ENCODE assay signal across 17 cellular contexts in the genomic region with DNA sequence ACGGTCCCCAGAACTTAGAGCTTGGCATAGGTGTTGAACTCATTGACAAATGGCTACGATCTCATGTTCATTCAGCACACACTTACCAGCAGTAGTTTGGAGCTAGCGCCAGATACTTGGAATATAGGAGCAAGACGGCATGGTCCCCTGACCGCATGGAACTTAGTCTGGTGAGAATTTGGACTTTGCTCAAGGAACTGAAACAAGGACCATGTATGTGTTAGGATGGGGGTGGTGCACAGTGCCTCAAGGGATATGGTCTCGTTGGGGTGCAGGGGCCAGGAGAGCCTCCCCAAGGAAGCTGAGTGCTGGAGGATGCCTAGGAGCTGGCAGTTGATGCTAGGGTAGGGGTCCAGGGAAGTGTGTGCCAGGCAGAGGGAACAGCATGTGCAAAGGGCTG.
DNase-seq lines count a peak whose midpoint lies in the region; ATAC-seq and TF ChIP-seq lines count a peak whose summit lies in the region.
"Had no signal": no experiment of that assay in that cellular context is flagged by ENCODE, and none has a peak within 500 bp of the region (broad histone marks: within the 10 kb centered on the region; RNA-seq: fewer than 3 reads in every experiment).

No MANE protein-coding gene starts in this region.

- intact Hi-C loops in CD4-positive, alpha-beta T cell (cut with DNase I, micrococcal nuclease), result no loop called here
- intact Hi-C loops in CD4-positive, alpha-beta memory T cell (cut with micrococcal nuclease), result no loop called here
- intact Hi-C loops in naive thymus-derived CD4-positive, alpha-beta T cell (cut with micrococcal nuclease), result loop anchor here in 1 of 2 donors (1.0 kb wide), 1 partner anchor 9 kb away; no protein-coding TSS in a partner anchor
- intact Hi-C loops in sigmoid colon (cut with DNase I), result no loop called here

- no peak for DNase-seq in CD4-positive, alpha-beta T cell
- DNase-seq in CD4-positive, alpha-beta memory T cell, result no peak
- no peak for DNase-seq in activated naive CD8-positive, alpha-beta T cell treated with anti-CD3 and anti-CD28 coated beads for 36 hours
- DNase-seq in naive thymus-derived CD4-positive, alpha-beta T cell, result no peak
- DNase-seq in sigmoid colon, result no peak
- no peak for DNase-seq in RKO (ENCODE audit: low spot score)
- DNase-seq: amniotic stem cell, caudate nucleus, erythroblast, foreskin fibroblast, left ventricle myocardium superior, NCI-H1048, NCI-H1930, NCI-H82 had no signal

- H3K27me3 ChIP-seq in CD4-positive, alpha-beta T cell (ENCODE audit: control insufficient read depth, insufficient read depth, low read length), result no peaks in the 10 kb centered on the region
- H3K27me3 ChIP-seq in CD4-positive, alpha-beta memory T cell (ENCODE audit: insufficient read depth, low read length), result no peaks in the 10 kb centered on the region
- no peaks in the 10 kb centered on the region for H3K27me3 ChIP-seq in naive thymus-derived CD4-positive, alpha-beta T cell (ENCODE audit: control insufficient read depth in 2 of 2, insufficient read depth in 2 of 2, low read length in 2 of 2)
- H3K27me3 ChIP-seq in sigmoid colon, result no peaks in the 10 kb centered on the region
- H3K27me3 ChIP-seq: suprapubic skin had no signal

- peaks cover 77% of the 10 kb centered on the region for H3K4me1 ChIP-seq in CD4-positive, alpha-beta memory T cell (ENCODE audit: insufficient read depth, low read length)
- peaks cover 53 to 71% of the 10 kb centered on the region in 2 donors for H3K4me1 ChIP-seq in naive thymus-derived CD4-positive, alpha-beta T cell (ENCODE audit: control insufficient read depth in 2 of 2, insufficient read depth in 2 of 2, low read length in 2 of 2)
- peaks cover 0 to 27% (median 7%) of the 10 kb centered on the region in 4 donors for H3K4me1 ChIP-seq in sigmoid colon

- 84 to 90% methylated on average over 6 of the region's 6 CpGs for WGBS in sigmoid colon, 2 donors

- peak overlapping the region; percentile 73 for H3K4me3 Mint-ChIP-seq in CD4-positive, alpha-beta T cell
- peak overlapping the region in 6 of 8 donors; percentile 29 to 95 (median 68) for H3K4me3 Mint-ChIP-seq in CD4-positive, alpha-beta memory T cell
- H3K4me3 Mint-ChIP-seq in activated naive CD8-positive, alpha-beta T cell treated with anti-CD3 and anti-CD28 coated beads for 36 hours, result peak overlapping the region; percentile 81
- H3K4me3 Mint-ChIP-seq in naive thymus-derived CD4-positive, alpha-beta T cell, result peak overlapping the region in 5 of 10 donors; percentile 8 to 89 (median 38)

- no peak for TF ChIP-seq POLR2A in sigmoid colon (IDR thresholded peaks at IDR 0.05)

- H3K27ac ChIP-seq in CD4-positive, alpha-beta T cell (ENCODE audit: low read depth, low read length), result no peak overlapping the region
- H3K27ac ChIP-seq in CD4-positive, alpha-beta memory T cell (ENCODE audit: low read depth, low read length), result no peak overlapping the region
- H3K27ac ChIP-seq in naive thymus-derived CD4-positive, alpha-beta T cell (ENCODE audit: low read depth, low read length), result no peak overlapping the region
- peak overlapping the region in 1 of 4 donors; percentile 74 for H3K27ac ChIP-seq in sigmoid colon
- H3K27ac ChIP-seq: suprapubic skin had no signal

- TF ChIP-seq EP300 in sigmoid colon (IDR thresholded peaks at IDR 0.05), result no peak

- H3K9me3 Mint-ChIP-seq in CD4-positive, alpha-beta T cell, result no peaks in the 10 kb centered on the region
- H3K9me3 Mint-ChIP-seq in CD4-positive, alpha-beta memory T cell, result no peaks in the 10 kb centered on the region
- no peaks in the 10 kb centered on the region for H3K9me3 Mint-ChIP-seq in activated naive CD8-positive, alpha-beta T cell treated with anti-CD3 and anti-CD28 coated beads for 36 hours
- no peaks in the 10 kb centered on the region for H3K9me3 Mint-ChIP-seq in naive thymus-derived CD4-positive, alpha-beta T cell

- POLR2A ChIA-PET in CD4-positive, alpha-beta T cell (lab: Charles Lee), result interaction anchor here (1.9 to 2.3 kb wide), 2 partner anchors 9 to 10 kb away, joined by 6 to 13 read pairs; no protein-coding TSS in a partner anchor
- POLR2A ChIA-PET in CD4-positive, alpha-beta memory T cell (lab: Charles Lee; ENCODE audit: partially characterized antibody), result interaction anchor here (1.0 to 3.3 kb wide), 3 partner anchors 10 to 39 kb away, joined by 4 to 22 read pairs (median 16); no protein-coding TSS in a partner anchor
- POLR2A ChIA-PET in naive thymus-derived CD4-positive, alpha-beta T cell (lab: Charles Lee), result interaction anchor here (1.2 to 5.0 kb wide), 3 partner anchors 7 to 15 kb away, joined by 4 to 61 read pairs (median 16); no protein-coding TSS in a partner anchor

- H3K4me1 Mint-ChIP-seq in CD4-positive, alpha-beta T cell (ENCODE audit: low read depth), result peaks cover 94% of the 10 kb centered on the region
- H3K4me1 Mint-ChIP-seq in CD4-positive, alpha-beta memory T cell, result peaks cover 62 to 89% (median 76%) of the 10 kb centered on the region in 4 donors
- peaks cover 87% of the 10 kb centered on the region for H3K4me1 Mint-ChIP-seq in activated naive CD8-positive, alpha-beta T cell treated with anti-CD3 and anti-CD28 coated beads for 36 hours
- peaks cover 49 to 92% (median 86%) of the 10 kb centered on the region in 7 donors for H3K4me1 Mint-ChIP-seq in naive thymus-derived CD4-positive, alpha-beta T cell

- H3K27me3 Mint-ChIP-seq in CD4-positive, alpha-beta T cell, result no peaks in the 10 kb centered on the region
- no peaks in the 10 kb centered on the region for H3K27me3 Mint-ChIP-seq in CD4-positive, alpha-beta memory T cell
- no peaks in the 10 kb centered on the region for H3K27me3 Mint-ChIP-seq in activated naive CD8-positive, alpha-beta T cell treated with anti-CD3 and anti-CD28 coated beads for 36 hours
- no peaks in the 10 kb centered on the region for H3K27me3 Mint-ChIP-seq in naive thymus-derived CD4-positive, alpha-beta T cell

- no peak for ATAC-seq in CD4-positive, alpha-beta T cell (ENCODE audit: poor library complexity)
- ATAC-seq in naive thymus-derived CD4-positive, alpha-beta T cell, result no peak
- no peak for ATAC-seq in HG03039 (IDR thresholded peaks at IDR 0.05; ENCODE audit: unreplicated experiment)
- ATAC-seq: left ventricle myocardium superior, Right ventricle myocardium inferior had no signal

- CTCF ChIA-PET in CD4-positive, alpha-beta T cell (lab: Charles Lee), result interaction anchor here (1.7 kb wide), 1 partner anchor 10 kb away, joined by 8 read pairs; no protein-coding TSS in a partner anchor
- CTCF ChIA-PET in CD4-positive, alpha-beta memory T cell (lab: Charles Lee; ENCODE audit: partially characterized antibody), result interaction anchor here (1.0 to 6.2 kb wide), 5 partner anchors 9 to 23 kb away, joined by 3 to 58 read pairs (median 4); no protein-coding TSS in a partner anchor
- CTCF ChIA-PET in naive thymus-derived CD4-positive, alpha-beta T cell (lab: Charles Lee), result interaction anchor here (0.5 to 5.9 kb wide), 4 partner anchors 8 to 14 kb away, joined by 3 to 49 read pairs (median 4); no protein-coding TSS in a partner anchor

- H3K36me3 ChIP-seq in CD4-positive, alpha-beta memory T cell (ENCODE audit: insufficient read depth, low read length), result no peaks in the 10 kb centered on the region
- H3K36me3 ChIP-seq in naive thymus-derived CD4-positive, alpha-beta T cell (ENCODE audit: control insufficient read depth in 2 of 3, insufficient read depth in 3 of 3, low read length in 3 of 3), result no peaks in the 10 kb centered on the region
- H3K36me3 ChIP-seq in sigmoid colon, result no peaks in the 10 kb centered on the region
- H3K36me3 ChIP-seq: suprapubic skin had no signal

- no peak for TF ChIP-seq CTCF in CD4-positive, alpha-beta T cell (IDR thresholded peaks at IDR 0.05)
- no peak for TF ChIP-seq CTCF in sigmoid colon (IDR thresholded peaks at IDR 0.05)

- peak overlapping the region; percentile 96 for H3K27ac Mint-ChIP-seq in CD4-positive, alpha-beta T cell
- H3K27ac Mint-ChIP-seq in CD4-positive, alpha-beta memory T cell, result peak overlapping the region in 5 of 7 donors; percentile 37 to 95 (median 69)
- H3K27ac Mint-ChIP-seq in activated naive CD8-positive, alpha-beta T cell treated with anti-CD3 and anti-CD28 coated beads for 36 hours, result peak overlapping the region; percentile 76
- H3K27ac Mint-ChIP-seq in naive thymus-derived CD4-positive, alpha-beta T cell, result peak overlapping the region in 8 of 9 donors; percentile 43 to 99 (median 90)

- H3K36me3 Mint-ChIP-seq in CD4-positive, alpha-beta T cell (ENCODE audit: low read depth), result no peaks in the 10 kb centered on the region
- no peaks in the 10 kb centered on the region for H3K36me3 Mint-ChIP-seq in CD4-positive, alpha-beta memory T cell
- H3K36me3 Mint-ChIP-seq in activated naive CD8-positive, alpha-beta T cell treated with anti-CD3 and anti-CD28 coated beads for 36 hours, result peaks cover 3% of the 10 kb centered on the region
- peaks cover 0 to 20% (median 0%) of the 10 kb centered on the region in 5 donors for H3K36me3 Mint-ChIP-seq in naive thymus-derived CD4-positive, alpha-beta T cell

- H3K9me3 ChIP-seq in CD4-positive, alpha-beta T cell (ENCODE audit: control insufficient read depth, low read length), result no peaks in the 10 kb centered on the region
- no peaks in the 10 kb centered on the region for H3K9me3 ChIP-seq in CD4-positive, alpha-beta memory T cell (ENCODE audit: control insufficient read depth in 1 of 2, low read length in 2 of 2)
- no peaks in the 10 kb centered on the region for H3K9me3 ChIP-seq in naive thymus-derived CD4-positive, alpha-beta T cell (ENCODE audit: control insufficient read depth in 2 of 3, low read length in 3 of 3)
- H3K9me3 ChIP-seq in sigmoid colon, result no peaks in the 10 kb centered on the region
- H3K9me3 ChIP-seq: suprapubic skin had no signal

- no peak overlapping the region for H3K4me3 ChIP-seq in CD4-positive, alpha-beta memory T cell (ENCODE audit: low read length in 2 of 2)
- no peak overlapping the region for H3K4me3 ChIP-seq in naive thymus-derived CD4-positive, alpha-beta T cell (ENCODE audit: low read length)
- H3K4me3 ChIP-seq in sigmoid colon, result no peak overlapping the region
- H3K4me3 ChIP-seq: suprapubic skin had no signal
